ENCODE assay signal across 18 cellular contexts in the genomic region with DNA sequence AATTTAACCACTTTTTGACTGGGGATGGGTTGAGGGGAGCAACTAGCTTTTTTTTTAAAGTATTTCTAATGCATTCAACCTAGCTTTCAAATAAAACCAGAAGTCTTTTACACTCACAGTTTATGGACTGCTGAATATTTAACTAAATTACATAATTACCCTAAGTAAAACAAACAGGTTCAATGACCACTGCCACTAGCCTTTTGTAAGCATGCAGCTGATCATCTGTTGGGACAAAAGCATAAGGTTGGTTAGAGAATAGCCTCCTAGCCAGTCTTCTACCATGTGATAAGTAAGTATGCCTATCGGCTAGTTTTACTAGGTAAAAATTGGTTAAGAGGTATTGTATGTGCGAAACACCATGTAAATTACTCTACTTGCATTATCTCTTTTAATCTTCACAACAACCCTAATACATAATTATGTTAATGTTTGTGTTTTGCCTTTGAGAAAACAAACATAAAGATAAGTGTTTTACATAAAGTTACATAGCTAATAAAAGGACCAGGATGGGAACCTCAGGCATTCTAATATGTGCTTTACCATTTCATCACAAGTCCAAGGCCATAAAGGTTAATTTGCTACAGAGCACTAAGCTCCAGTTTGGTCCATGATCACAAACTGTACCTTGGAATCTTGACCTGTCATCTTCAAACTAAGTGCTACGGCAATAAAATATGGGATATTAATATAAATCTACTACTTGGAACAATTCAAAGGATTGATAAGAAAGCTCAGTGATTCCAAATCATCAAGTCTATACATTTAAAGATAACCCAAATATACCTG. TPM values are rescaled to one million over a fixed set of nuclear protein-coding genes. Genes with fewer than 3 reads are reported as not detected.
DNase-seq lines count a peak whose midpoint lies in the region; ATAC-seq, FAIRE-seq and TF ChIP-seq lines count a peak whose summit lies in the region.
"Had no signal": no experiment of that assay in that cellular context is flagged by ENCODE, and none has a peak within 500 bp of the region (broad histone marks: within the 10 kb centered on the region; RNA-seq: fewer than 3 reads in every experiment).

No MANE protein-coding gene starts in this region.

- H3K4me1 ChIP-seq in mucosa of descending colon (ENCODE audit: low read depth) = peaks cover 15% of the 10 kb centered on the region

- peak; percentile 9 for DNase-seq in COR-L47 (lab: John Stamatoyannopoulos, UW)
- DNase-seq in NCI-H69 (lab: John Stamatoyannopoulos, UW) = peak; percentile 43
- no peak for DNase-seq in left colon
- DNase-seq in mucosa of descending colon = no peak
- DNase-seq in GM19238 (ENCODE audit: insufficient read length, low spot score) = no peak
- DNase-seq in NAMALWA (ENCODE audit: low spot score) = no peak
- no peak for DNase-seq in GM19239 (ENCODE audit: insufficient read length, low spot score)
- DNase-seq: ACHN; C1 segment of cervical spinal cord; CD4-positive, alpha-beta T cell; DMS153; DMS79 treated with DMSO at 0.1 percent for 48 hours; EL; GDM1; H9 had no signal

- no peaks in the 10 kb centered on the region for H3K9me3 ChIP-seq in mucosa of descending colon

- no peak for TF ChIP-seq CTCF in mucosa of descending colon (IDR thresholded peaks at IDR 0.05)

- intact Hi-C loops in left colon (cut with DNase I, micrococcal nuclease) = no loop called here
- intact Hi-C loops in mucosa of descending colon (cut with DNase I, micrococcal nuclease) = no loop called here

- FAIRE-seq in GM19239 (lab: Jason Lieb, UNC) = no peak
- FAIRE-seq: GM12892 had no signal

- H3K36me3 ChIP-seq in mucosa of descending colon (ENCODE audit: low read depth) = no peaks in the 10 kb centered on the region

- ATAC-seq in left colon (peak; percentile 80), mucosa of descending colon (peak; percentile 71), GM18502 (IDR thresholded peaks at IDR 0.05; ENCODE audit: poor library complexity, unreplicated experiment) (no peak)

- no peak overlapping the region for H3K4me3 ChIP-seq in mucosa of descending colon
- H3K4me3 ChIP-seq: GM23338 had no signal

RNA-seq across cellular contexts. Expression of a gene that starts 13.1 kb away (rescaled TPM):
- total RNA-seq in left colon (10 to 100 TPM; 35.6 to 49.7 TPM), mucosa of descending colon (10 to 100 TPM; 35.5 to 49.9 (median 37.8) TPM)

Comparison
In these comparisons a context has a peak if more than half of its experiments do, and no peak if none do; other contexts are left out.
1. DNase-seq: peak in COR-L47 (single experiment) and NCI-H69 (single experiment); none in left colon (0 of 2), mucosa of descending colon (0 of 3), GM19238 (single experiment), NAMALWA (single experiment) and GM19239 (single experiment).